Comparison of ENCODE assay signal across 21 cellular contexts in the genomic region with DNA sequence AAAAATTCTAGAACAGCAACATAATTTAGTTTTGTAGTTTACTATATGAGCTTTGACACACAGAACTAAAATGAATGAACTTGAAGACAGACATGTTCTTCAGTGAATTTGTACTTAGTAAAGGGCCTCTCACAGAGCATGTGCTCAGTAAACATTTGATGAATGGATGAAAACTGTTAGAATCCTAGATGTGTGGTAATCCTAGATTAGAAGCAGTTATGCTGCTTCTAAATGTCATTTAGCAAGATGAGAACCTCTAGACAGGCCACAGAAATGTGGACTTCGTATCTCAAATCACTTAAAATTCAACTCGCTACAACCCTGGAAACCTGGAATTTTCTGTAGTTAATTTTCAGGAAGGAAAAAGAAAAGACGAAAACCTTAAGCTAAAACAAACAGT. TPM values are rescaled to one million over a fixed set of nuclear protein-coding genes. Genes with fewer than 3 reads are reported as not detected.
DNase-seq lines count a peak whose midpoint lies in the region; ATAC-seq, FAIRE-seq and TF ChIP-seq lines count a peak whose summit lies in the region.
"Had no signal": no experiment of that assay in that cellular context is flagged by ENCODE, and none has a peak within 500 bp of the region (broad histone marks: within the 10 kb centered on the region; RNA-seq: fewer than 3 reads in every experiment).

No MANE protein-coding gene starts in this region.

- H3K27ac Mint-ChIP-seq in activated naive CD8-positive, alpha-beta T cell treated with anti-CD3 and anti-CD28 coated beads, Interleukin-2, amount 50 U/mL, for 24 hours, result peak overlapping the region; percentile 22
- H3K27ac Mint-ChIP-seq in activated naive CD8-positive, alpha-beta T cell treated with anti-CD3 and anti-CD28 coated beads for 36 hours, result no peak overlapping the region
- H3K27ac Mint-ChIP-seq: brain; CD4-positive, alpha-beta T cell had no signal

- dilution Hi-C loops in endothelial cell of umbilical vein (cut with MboI; ENCODE audit: extremely low pct_ligation_motif_present, low sequenced_read_pairs), result no loop called here

- no peak overlapping the region for H3K4me3 Mint-ChIP-seq in activated naive CD8-positive, alpha-beta T cell treated with anti-CD3 and anti-CD28 coated beads, Interleukin-2, amount 50 U/mL, for 24 hours
- H3K4me3 Mint-ChIP-seq in activated naive CD8-positive, alpha-beta T cell treated with anti-CD3 and anti-CD28 coated beads for 36 hours, result no peak overlapping the region
- H3K4me3 Mint-ChIP-seq: CD4-positive, alpha-beta T cell had no signal

- peaks cover 55% of the 10 kb centered on the region for H3K36me3 Mint-ChIP-seq in activated naive CD8-positive, alpha-beta T cell treated with anti-CD3 and anti-CD28 coated beads, Interleukin-2, amount 50 U/mL, for 24 hours (ENCODE audit: low read depth)
- peaks cover 52% of the 10 kb centered on the region for H3K36me3 Mint-ChIP-seq in activated naive CD8-positive, alpha-beta T cell treated with anti-CD3 and anti-CD28 coated beads for 36 hours

- H3K4me2 ChIP-seq in endothelial cell of umbilical vein (ENCODE audit: insufficient read depth, low read length), result no peak overlapping the region

- H3K4me3 ChIP-seq in endothelial cell of umbilical vein (replicated peaks in 1 of 3; ENCODE audit: insufficient read depth in 1 of 3, low read depth in 1 of 3, low read length in 3 of 3) (no peak overlapping the region), neutrophil (ENCODE audit: low read depth in 1 of 2, low read length in 1 of 2) (no peak overlapping the region)
- H3K4me3 ChIP-seq: esophagus squamous epithelium had no signal

- no peak for ATAC-seq in activated naive CD8-positive, alpha-beta T cell treated with anti-CD3 and anti-CD28 coated beads, Interleukin-2, amount 50 U/mL, for 24 hours
- ATAC-seq in GM21529 (IDR thresholded peaks at IDR 0.05; ENCODE audit: unreplicated experiment), result no peak
- ATAC-seq: activated CD4-positive, CD25-positive, alpha-beta regulatory T cell treated with anti-CD3 and anti-CD28 coated beads, Interleukin-2, amount 50 U/mL, for 24 hours had no signal

- H3K79me2 ChIP-seq in endothelial cell of umbilical vein (ENCODE audit: control insufficient read depth, insufficient read depth, low read length), result peaks cover 93% of the 10 kb centered on the region

- peaks cover 3% of the 10 kb centered on the region for H3K4me1 ChIP-seq in endothelial cell of umbilical vein (ENCODE audit: control insufficient read depth, extremely low read depth, insufficient read depth, low read length)
- H3K4me1 ChIP-seq in neutrophil (ENCODE audit: control insufficient read depth in 1 of 2, insufficient read depth in 1 of 2, low read depth in 1 of 2, low read length in 1 of 2), result peaks cover 16 to 22% of the 10 kb centered on the region in 2 experiments

- H3K9me3 ChIP-seq in endothelial cell of umbilical vein (replicated peaks; ENCODE audit: control insufficient read depth, insufficient read depth, low read length), result no peaks in the 10 kb centered on the region
- no peaks in the 10 kb centered on the region for H3K9me3 ChIP-seq in neutrophil
- H3K9me3 ChIP-seq: esophagus squamous epithelium had no signal

- CTCF ChIA-PET in endothelial cell of umbilical vein (lab: Charles Lee), result interaction anchor here (0.9 to 1.0 kb wide), 2 partner anchors 8 to 18 kb away, joined by 3 to 4 read pairs; a partner anchor contains a TSS

- no peaks in the 10 kb centered on the region for H3K9me3 Mint-ChIP-seq in activated naive CD8-positive, alpha-beta T cell treated with anti-CD3 and anti-CD28 coated beads, Interleukin-2, amount 50 U/mL, for 24 hours
- H3K9me3 Mint-ChIP-seq in activated naive CD8-positive, alpha-beta T cell treated with anti-CD3 and anti-CD28 coated beads for 36 hours, result peaks cover 1% of the 10 kb centered on the region
- H3K9me3 Mint-ChIP-seq: CD4-positive, alpha-beta T cell had no signal

- H3K27me3 ChIP-seq in endothelial cell of umbilical vein (ENCODE audit: control insufficient read depth in 2 of 2, insufficient read depth in 2 of 2, low read length in 2 of 2) (no peaks in the 10 kb centered on the region), neutrophil (no peaks in the 10 kb centered on the region)
- H3K27me3 ChIP-seq: esophagus squamous epithelium had no signal

- H2AFZ ChIP-seq in endothelial cell of umbilical vein (ENCODE audit: low read depth, low read length), result no peak overlapping the region

- H4K20me1 ChIP-seq in endothelial cell of umbilical vein (replicated peaks; ENCODE audit: control insufficient read depth, extremely low read depth, insufficient read depth, low read length), result peaks cover 13% of the 10 kb centered on the region

- POLR2A ChIA-PET in endothelial cell of umbilical vein (lab: Charles Lee), result interaction anchor here (0.7 to 0.8 kb wide), 2 partner anchors 56 to 341 kb away, joined by 3 to 4 read pairs; no protein-coding TSS in a partner anchor

- H3K27me3 Mint-ChIP-seq in activated naive CD8-positive, alpha-beta T cell treated with anti-CD3 and anti-CD28 coated beads, Interleukin-2, amount 50 U/mL, for 24 hours, result no peaks in the 10 kb centered on the region
- H3K27me3 Mint-ChIP-seq in activated naive CD8-positive, alpha-beta T cell treated with anti-CD3 and anti-CD28 coated beads for 36 hours, result no peaks in the 10 kb centered on the region
- H3K27me3 Mint-ChIP-seq: brain; CD4-positive, alpha-beta T cell had no signal

- intact Hi-C loops in endothelial cell of umbilical vein (cut with micrococcal nuclease), result no loop called here

- TF ChIP-seq CTCF in endothelial cell of umbilical vein (IDR thresholded peaks at IDR 0.05; ENCODE audit: extremely low read depth in 1 of 2, insufficient read depth in 1 of 2, low read depth in 1 of 2, low read length in 2 of 2) (no peak), neutrophil (IDR thresholded peaks at IDR 0.05) (no peak)

- BruUV-seq in endothelial cell of umbilical vein (replicated peaks; lab: Mats Ljungman, UMichigan), result no TSS peak

- no peak for TF ChIP-seq POLR2A in endothelial cell of umbilical vein (IDR thresholded peaks at IDR 0.05; ENCODE audit: low read depth, low read length)

- FAIRE-seq in endothelial cell of umbilical vein (lab: Jason Lieb, UNC), result no peak

- H3K27ac ChIP-seq in endothelial cell of umbilical vein (ENCODE audit: insufficient read depth, low read depth, low read length), result no peak overlapping the region
- H3K27ac ChIP-seq in neutrophil, result peak overlapping the region; percentile 65

- H3K36me3 ChIP-seq in endothelial cell of umbilical vein (ENCODE audit: control insufficient read depth in 2 of 2, extremely low read depth in 1 of 2, insufficient read depth in 2 of 2, low read length in 2 of 2), result peaks cover 9 to 11% of the 10 kb centered on the region in 2 experiments
- H3K36me3 ChIP-seq in neutrophil, result peaks cover 31% of the 10 kb centered on the region

- no peaks in the 10 kb centered on the region for H3K9me1 ChIP-seq in endothelial cell of umbilical vein (replicated peaks; ENCODE audit: control insufficient read depth, extremely low read depth, insufficient read depth, low read length)

- no peak overlapping the region for H3K9ac ChIP-seq in endothelial cell of umbilical vein (replicated peaks; ENCODE audit: extremely low read depth, insufficient read depth, low read length)
- H3K9ac ChIP-seq: KMS-11 had no signal

- peaks cover 56% of the 10 kb centered on the region for H3K4me1 Mint-ChIP-seq in activated naive CD8-positive, alpha-beta T cell treated with anti-CD3 and anti-CD28 coated beads, Interleukin-2, amount 50 U/mL, for 24 hours
- H3K4me1 Mint-ChIP-seq in activated naive CD8-positive, alpha-beta T cell treated with anti-CD3 and anti-CD28 coated beads for 36 hours, result peaks cover 48% of the 10 kb centered on the region

- no peak for DNase-seq in activated naive CD8-positive, alpha-beta T cell treated with anti-CD3 and anti-CD28 coated beads, Interleukin-2, amount 50 U/mL, for 24 hours
- DNase-seq in activated naive CD8-positive, alpha-beta T cell treated with anti-CD3 and anti-CD28 coated beads for 36 hours, result no peak
- peak; percentile 31 for DNase-seq in endothelial cell of umbilical vein (ENCODE audit: low read depth, low spot score)
- DNase-seq in NCI-H2081 treated with DMSO at 0.1 percent for 48 hours (lab: John Stamatoyannopoulos, UW), result no peak
- DNase-seq in NOMO-1 (lab: John Stamatoyannopoulos, UW; ENCODE audit: unreplicated experiment in 2 of 2), result no peak
- no peak for DNase-seq in DMS79 (lab: John Stamatoyannopoulos, UW)
- DNase-seq: CD4-positive, alpha-beta T cell; dermis blood vessel endothelial cell; EL; esophagus squamous epithelium; head of caudate nucleus; islet precursor cell; NCI-H1436; NCI-H345; occipital lobe; stimulated activated CD4-positive, alpha-beta T cell treated with anti-CD3 and anti-CD28 coated beads, Interleukin-4, amount 100 ng/mL, for 1 hour had no signal

TF ChIP-seq in endothelial cell of umbilical vein, 7 proteins besides CTCF, POLR2A, EP300 and RAD21:
- TF ChIP-seq MYC (IDR thresholded peaks at IDR 0.05; ENCODE audit: low read depth, low read length), result no peak
- TF ChIP-seq POLR2AphosphoS5 (IDR thresholded peaks at IDR 0.05; ENCODE audit: insufficient read depth, low read depth, low read length), result no peak
- TF ChIP-seq, protein P1, sequence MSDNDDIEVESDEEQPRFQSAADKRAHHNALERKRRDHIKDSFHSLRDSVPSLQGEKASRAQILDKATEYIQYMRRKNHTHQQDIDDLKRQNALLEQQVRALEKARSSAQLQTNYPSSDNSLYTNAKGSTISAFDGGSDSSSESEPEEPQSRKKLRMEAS (IDR thresholded peaks at IDR 0.05; ENCODE audit: insufficient read depth, insufficient read length), result no peak
- no peak for TF ChIP-seq JUN (IDR thresholded peaks at IDR 0.05; ENCODE audit: borderline replicate concordance, insufficient read depth, insufficient read length, low read depth)
- TF ChIP-seq FOS (IDR thresholded peaks at IDR 0.05; ENCODE audit: borderline replicate concordance, insufficient read depth, low read length), result no peak
- TF ChIP-seq EZH2 (IDR thresholded peaks at IDR 0.05; ENCODE audit: borderline replicate concordance, low read depth, low read length, severe bottlenecking), result no peak
- no peak for TF ChIP-seq GATA2 (IDR thresholded peaks at IDR 0.05; ENCODE audit: insufficient read depth, insufficient read length, low read depth, low read length)

RNA-seq across cellular contexts. Expression of a gene that starts 8.5 kb away (rescaled TPM):
- 10 to 100 TPM; 68.0 to 72.6 TPM for total RNA-seq in activated naive CD8-positive, alpha-beta T cell treated with anti-CD3 and anti-CD28 coated beads for 36 hours
- 67.2 and 70.2 TPM in 2 replicates for total RNA-seq in endothelial cell of umbilical vein
- polyA plus RNA-seq in endothelial cell of umbilical vein, result 35.7 and 38.1 TPM in 2 replicates
- polyA plus RNA-seq in endothelial cell of umbilical vein (2011; cell fraction: cytosol; rRNA removed), result 35.8 and 37.3 TPM in 2 replicates
- 26.4 and 32.3 TPM in 2 replicates for polyA plus RNA-seq in endothelial cell of umbilical vein (2011; cell fraction: nucleus; rRNA removed)
- 39.4 and 45.3 TPM in 2 replicates for polyA plus RNA-seq in endothelial cell of umbilical vein (2012)
- 56.7 and 57.9 TPM in 2 replicates for polyA minus RNA-seq in endothelial cell of umbilical vein
- polyA minus RNA-seq in endothelial cell of umbilical vein (2011; cell fraction: cytosol; rRNA and poly(A)+ RNA removed), result 144 TPM
- polyA minus RNA-seq in endothelial cell of umbilical vein (2011; cell fraction: nucleus; rRNA and poly(A)+ RNA removed), result 34.0 and 35.4 TPM in 2 replicates
